ENCODE assay signal across 14 cellular contexts in genomic region chr5:179825655-179826182, GRCh38. TPM values are rescaled to one million over a fixed set of nuclear protein-coding genes. Genes with fewer than 3 reads are reported as not detected.
DNase-seq lines count a peak whose midpoint lies in the region; ATAC-seq, FAIRE-seq and TF ChIP-seq lines count a peak whose summit lies in the region.
"Had no signal": no experiment of that assay in that cellular context is flagged by ENCODE, and none has a peak within 500 bp of the region (broad histone marks: within the 10 kb centered on the region; RNA-seq: fewer than 3 reads in every experiment).

No MANE protein-coding gene starts in this region.

- H3K4me3 ChIP-seq in A549 (peak overlapping the region; percentile 81; the same call in 2 of the 3 replicates), astrocyte (ENCODE audit: insufficient read depth, low read depth, low read length) (no peak overlapping the region), tibial artery (no peak overlapping the region)

- H3K79me2 ChIP-seq in astrocyte (ENCODE audit: insufficient read depth, low read length): peaks cover 70% of the 10 kb centered on the region

- intact Hi-C loops in tibial artery (cut with DNase I; ENCODE audit: low total_unique reads): no loop called here

- no peak overlapping the region for H2AFZ ChIP-seq in astrocyte (ENCODE audit: low read depth, low read length)

- no peak overlapping the region for H3K27ac Mint-ChIP-seq in astrocyte (ENCODE audit: unreplicated experiment)
- H3K27ac Mint-ChIP-seq in memory B cell: peak overlapping the region; percentile 35

- H3K27ac ChIP-seq in A549 (peak overlapping the region in 1 of 2 experiments; percentile 98; a peak in 1 of 6 replicates), astrocyte (ENCODE audit: low read depth, low read length) (no peak overlapping the region), tibial artery (no peak overlapping the region)
- H3K27ac ChIP-seq: C4-2B had no signal

- WGBS in A549 (ENCODE audit: missing lambda C conversion rate): 63% methylated on average over 13 of the region's 13 CpGs

- H3K4me3 Mint-ChIP-seq in astrocyte (ENCODE audit: unreplicated experiment) (peak overlapping the region; percentile 5), memory B cell (no peak overlapping the region)
- H3K4me3 Mint-ChIP-seq: stimulated activated naive CD8-positive, alpha-beta T cell treated with anti-CD3 and anti-CD28 coated beads, Interleukin-15, amount 100 ng/mL, for 72 hours had no signal

- H3K9me3 ChIP-seq in A549 (no peaks in the 10 kb centered on the region), astrocyte (ENCODE audit: insufficient read depth, low read depth, low read length) (no peaks in the 10 kb centered on the region), tibial artery (no peaks in the 10 kb centered on the region)

- H3K9ac ChIP-seq in astrocyte (ENCODE audit: low read length): no peak overlapping the region

- H3K27me3 Mint-ChIP-seq in astrocyte (ENCODE audit: low read depth, unreplicated experiment) (no peaks in the 10 kb centered on the region), memory B cell (no peaks in the 10 kb centered on the region)
- H3K27me3 Mint-ChIP-seq: stimulated activated naive CD8-positive, alpha-beta T cell treated with anti-CD3 and anti-CD28 coated beads, Interleukin-15, amount 100 ng/mL, for 72 hours had no signal

- DNase-seq in A549 (ENCODE audit: low read depth in 1 of 2, low spot score in 1 of 2) (peak; percentile 39 to 68), Caki2 (ENCODE audit: low read depth) (peak; percentile 63), astrocyte (ENCODE audit: low read depth) (no peak), memory B cell (ENCODE audit: low spot score in 2 of 2) (no peak), tibial artery (no peak), DMS79 treated with DMSO at 0.1 percent for 48 hours (lab: John Stamatoyannopoulos, UW) (no peak), NCI-H82 treated with DMSO at 0.1 percent for 48 hours (lab: John Stamatoyannopoulos, UW; ENCODE audit: unreplicated experiment) (no peak)
- DNase-seq: GF-D8; retina; stimulated activated naive CD8-positive, alpha-beta T cell treated with anti-CD3 and anti-CD28 coated beads, Interleukin-15, amount 100 ng/mL, for 72 hours had no signal

- TF ChIP-seq EP300 in A549 (IDR thresholded peaks at IDR 0.05): no peak

- H3K9me3 Mint-ChIP-seq in astrocyte (ENCODE audit: unreplicated experiment) (peaks cover 2% of the 10 kb centered on the region), memory B cell (no peaks in the 10 kb centered on the region)
- H3K9me3 Mint-ChIP-seq: stimulated activated naive CD8-positive, alpha-beta T cell treated with anti-CD3 and anti-CD28 coated beads, Interleukin-15, amount 100 ng/mL, for 72 hours had no signal

- H3K36me3 ChIP-seq in astrocyte (ENCODE audit: insufficient read depth, low read length) (peaks cover 54% of the 10 kb centered on the region), tibial artery (peaks cover 80 to 88% (median 87%) of the 10 kb centered on the region in 3 donors)

- H3K36me3 Mint-ChIP-seq in astrocyte (ENCODE audit: low read depth, unreplicated experiment) (peaks cover 32% of the 10 kb centered on the region), memory B cell (peaks cover 21% of the 10 kb centered on the region)

- peaks cover 36% of the 10 kb centered on the region for H3K4me1 Mint-ChIP-seq in astrocyte (ENCODE audit: low read depth, unreplicated experiment)
- peaks cover 21% of the 10 kb centered on the region for H3K4me1 Mint-ChIP-seq in memory B cell

- H3K4me2 ChIP-seq in A549 (peak overlapping the region; percentile 96), astrocyte (ENCODE audit: low read length) (no peak overlapping the region)

- in situ Hi-C loops in Caki2 (cut with HindIII; ENCODE audit: low pct_unique_long_range_greater_than_20kb, low sequenced_read_pairs): no loop called here

- CTCF ChIA-PET in A549 (lab: Yijun Ruan, JAX): interaction anchor here (1.1 to 11.6 kb wide), 3 partner anchors 12 to 24 kb away, joined by 3 to 86 read pairs (median 4); no protein-coding TSS in a partner anchor

- H3K4me1 ChIP-seq in A549 (peaks cover 77% of the 10 kb centered on the region), astrocyte (ENCODE audit: insufficient read depth, low read length) (peaks cover 15% of the 10 kb centered on the region), tibial artery (peaks cover 0 to 76% (median 55%) of the 10 kb centered on the region in 4 donors)

- no peak for TF ChIP-seq POLR2A in A549 (IDR thresholded peaks at IDR 0.05; ENCODE audit: low read length)

- POLR2A ChIA-PET in A549 (lab: Yijun Ruan, JAX): interaction anchor here (1.0 to 1.3 kb wide), 2 partner anchors 12 to 14 kb away, joined by 3 read pairs; no protein-coding TSS in a partner anchor

- FAIRE-seq in A549 (lab: Jason Lieb, UNC): no peak
- no peak for FAIRE-seq in astrocyte (lab: Jason Lieb, UNC)
- FAIRE-seq: frontal cortex had no signal

- TF ChIP-seq CTCF in A549 (IDR thresholded peaks at IDR 0.05) (no peak), astrocyte (IDR thresholded peaks at IDR 0.05; ENCODE audit: insufficient read depth, low read depth, low read length) (no peak), tibial artery (IDR thresholded peaks at IDR 0.05) (no peak)

- H3K27me3 ChIP-seq in astrocyte (ENCODE audit: insufficient read depth, low read length): no peaks in the 10 kb centered on the region
- no peaks in the 10 kb centered on the region for H3K27me3 ChIP-seq in tibial artery

- no peak for TF ChIP-seq RAD21 in A549 (conservative IDR thresholded peaks at IDR 0.05 in 1 of 2, IDR thresholded peaks at IDR 0.05 in 1 of 2)

- peak; percentile 35 to 48; a peak in 5 of 6 replicates for ATAC-seq in A549
- ATAC-seq in memory B cell (ENCODE audit: low read depth): no peak
- no peak for ATAC-seq in GM21367 (IDR thresholded peaks at IDR 0.05; ENCODE audit: unreplicated experiment)
- ATAC-seq: HCT116; stimulated activated naive CD8-positive, alpha-beta T cell treated with anti-CD3 and anti-CD28 coated beads, Interleukin-15, amount 100 ng/mL, for 72 hours had no signal

- peaks cover 96% of the 10 kb centered on the region for H4K20me1 ChIP-seq in astrocyte (ENCODE audit: insufficient read depth, low read length)

TF ChIP-seq in A549, 52 proteins besides CTCF, POLR2A, EP300 and RAD21 (continues in another document):
- TF ChIP-seq TFCP2L1 (CRISPR knock-in tag; IDR thresholded peaks at IDR 0.05) (peak; percentile 63; the same call in 1 of the 2 replicates), JUN (IDR thresholded peaks at IDR 0.05) (peak in 1 of 2 experiments; percentile 68; a peak in 1 of 5 replicates), TP53 (CRISPR knock-in tag; IDR thresholded peaks at IDR 0.05) (0 out of 2 replicates have a peak, but pooled peaks have one; percentile 24), HOXA7 (CRISPR knock-in tag; IDR thresholded peaks at IDR 0.05) (peak; percentile 94), FOSB (CRISPR knock-in tag; IDR thresholded peaks at IDR 0.05) (peak; percentile 91), BHLHE40 (IDR thresholded peaks at IDR 0.05; ENCODE audit: low read depth, low read length) (no peak)
- TF ChIP-seq, protein P1, sequence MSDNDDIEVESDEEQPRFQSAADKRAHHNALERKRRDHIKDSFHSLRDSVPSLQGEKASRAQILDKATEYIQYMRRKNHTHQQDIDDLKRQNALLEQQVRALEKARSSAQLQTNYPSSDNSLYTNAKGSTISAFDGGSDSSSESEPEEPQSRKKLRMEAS (IDR thresholded peaks at IDR 0.05): peak; percentile 34; the same call in 1 of the 2 replicates
- TF ChIP-seq, protein P2, sequence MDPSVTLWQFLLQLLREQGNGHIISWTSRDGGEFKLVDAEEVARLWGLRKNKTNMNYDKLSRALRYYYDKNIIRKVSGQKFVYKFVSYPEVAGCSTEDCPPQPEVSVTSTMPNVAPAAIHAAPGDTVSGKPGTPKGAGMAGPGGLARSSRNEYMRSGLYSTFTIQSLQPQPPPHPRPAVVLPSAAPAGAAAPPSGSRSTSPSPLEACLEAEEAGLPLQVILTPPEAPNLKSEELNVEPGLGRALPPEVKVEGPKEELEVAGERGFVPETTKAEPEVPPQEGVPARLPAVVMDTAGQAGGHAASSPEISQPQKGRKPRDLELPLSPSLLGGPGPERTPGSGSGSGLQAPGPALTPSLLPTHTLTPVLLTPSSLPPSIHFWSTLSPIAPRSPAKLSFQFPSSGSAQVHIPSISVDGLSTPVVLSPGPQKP (IDR thresholded peaks at IDR 0.05; ENCODE audit: low read depth, low read length): no peak

RNA-seq across cellular contexts. Expression of gene SQSTM1, which starts 5.0 kb away (rescaled TPM):
- 362 and 415 TPM in 2 replicates for polyA plus RNA-seq in A549 (2011; rRNA removed)
- polyA plus RNA-seq in A549 (2012; cell fraction: cytosol; rRNA removed): 377 and 435 TPM in 2 replicates
- 848 and 893 TPM in 2 replicates for polyA plus RNA-seq in A549 (2012; cell fraction: nucleus; rRNA removed)
- polyA plus RNA-seq in A549 (2017; fragmentation: RNase III; extraction: RNeasy Plus Mini Kit Qiagen cat#74134 plus additional on column Dnase treatment): 529 to 625 TPM (median 606 TPM) in 3 replicates
- polyA minus RNA-seq in A549 (2011; rRNA and poly(A)+ RNA removed): 233 and 259 TPM in 2 replicates
- total RNA-seq in Caki2 (2014; rRNA removed; shearing (Covaris generic); ENCODE audit: low replicate concordance): 1,023 and 1,203 TPM in 2 replicates
- 215 and 262 TPM in 2 replicates for total RNA-seq in astrocyte

RNA-seq across cellular contexts. Expression of gene MGAT4B, which starts 19.1 kb away (rescaled TPM):
- 57.4 and 110 TPM in 2 replicates for polyA plus RNA-seq in A549 (2011; rRNA removed)
- polyA plus RNA-seq in A549 (2012; cell fraction: cytosol; rRNA removed): 145 and 194 TPM in 2 replicates
- polyA plus RNA-seq in A549 (2012; cell fraction: nucleus; rRNA removed): 436 and 532 TPM in 2 replicates
- polyA plus RNA-seq in A549 (2017; fragmentation: RNase III; extraction: RNeasy Plus Mini Kit Qiagen cat#74134 plus additional on column Dnase treatment): 153 to 166 TPM (median 153 TPM) in 3 replicates
- polyA minus RNA-seq in A549 (2011; rRNA and poly(A)+ RNA removed): 132 and 144 TPM in 2 replicates
- 656 and 666 TPM in 2 replicates for total RNA-seq in Caki2 (2014; rRNA removed; shearing (Covaris generic); ENCODE audit: low replicate concordance)
- total RNA-seq in astrocyte: 179 and 193 TPM in 2 replicates

RNA-seq across cellular contexts. Expression of gene LTC4S, which starts 31.9 kb away (rescaled TPM):
- not detected in 2 replicates for polyA plus RNA-seq in A549 (2011; rRNA removed)
- polyA plus RNA-seq in A549 (2012; cell fraction: cytosol; rRNA removed): 0.08 and 0.19 TPM in 2 replicates
- polyA plus RNA-seq in A549 (2012; cell fraction: nucleus; rRNA removed): 0.67 and 1.3 TPM in 2 replicates
- polyA plus RNA-seq in A549 (2017; fragmentation: RNase III; extraction: RNeasy Plus Mini Kit Qiagen cat#74134 plus additional on column Dnase treatment): 0.26 TPM in 1 of 3 replicates, not detected in the others
- not detected in 2 replicates for polyA minus RNA-seq in A549 (2011; rRNA and poly(A)+ RNA removed)
- 1.3 TPM in 1 of 2 replicates, not detected in the other for total RNA-seq in Caki2 (2014; rRNA removed; shearing (Covaris generic); ENCODE audit: low replicate concordance)
- 1.2 and 1.3 TPM in 2 replicates for total RNA-seq in astrocyte

RNA-seq across cellular contexts. Expression of gene MRNIP, which starts 32.9 kb away (rescaled TPM):
- polyA plus RNA-seq in A549 (2011; rRNA removed): 21.4 and 26.1 TPM in 2 replicates
- polyA plus RNA-seq in A549 (2012; cell fraction: cytosol; rRNA removed): 19.4 and 20.7 TPM in 2 replicates
- polyA plus RNA-seq in A549 (2012; cell fraction: nucleus; rRNA removed): 155 and 197 TPM in 2 replicates
- polyA plus RNA-seq in A549 (2017; fragmentation: RNase III; extraction: RNeasy Plus Mini Kit Qiagen cat#74134 plus additional on column Dnase treatment): 29.7 to 35.9 TPM (median 30.5 TPM) in 3 replicates
- 12.2 and 13.2 TPM in 2 replicates for polyA minus RNA-seq in A549 (2011; rRNA and poly(A)+ RNA removed)
- total RNA-seq in Caki2 (2014; rRNA removed; shearing (Covaris generic); ENCODE audit: low replicate concordance): 35.9 and 54.8 TPM in 2 replicates
- 19.9 and 20.7 TPM in 2 replicates for total RNA-seq in astrocyte

Comparison
In these comparisons a context has a peak if more than half of its experiments do, and no peak if none do; other contexts are left out.
1. ATAC-seq: peak in A549 (2 of 2); none in memory B cell (single experiment) and GM21367 (single experiment).
2. DNase-seq: peak in A549 (2 of 2) and Caki2 (single experiment); none in astrocyte (single experiment), memory B cell (0 of 2), tibial artery (0 of 2), DMS79 treated with DMSO at 0.1 percent for 48 hours (single experiment) and NCI-H82 treated with DMSO at 0.1 percent for 48 hours (single experiment).